Comparison of ENCODE assay signal across 8 cellular contexts in the genomic region with DNA sequence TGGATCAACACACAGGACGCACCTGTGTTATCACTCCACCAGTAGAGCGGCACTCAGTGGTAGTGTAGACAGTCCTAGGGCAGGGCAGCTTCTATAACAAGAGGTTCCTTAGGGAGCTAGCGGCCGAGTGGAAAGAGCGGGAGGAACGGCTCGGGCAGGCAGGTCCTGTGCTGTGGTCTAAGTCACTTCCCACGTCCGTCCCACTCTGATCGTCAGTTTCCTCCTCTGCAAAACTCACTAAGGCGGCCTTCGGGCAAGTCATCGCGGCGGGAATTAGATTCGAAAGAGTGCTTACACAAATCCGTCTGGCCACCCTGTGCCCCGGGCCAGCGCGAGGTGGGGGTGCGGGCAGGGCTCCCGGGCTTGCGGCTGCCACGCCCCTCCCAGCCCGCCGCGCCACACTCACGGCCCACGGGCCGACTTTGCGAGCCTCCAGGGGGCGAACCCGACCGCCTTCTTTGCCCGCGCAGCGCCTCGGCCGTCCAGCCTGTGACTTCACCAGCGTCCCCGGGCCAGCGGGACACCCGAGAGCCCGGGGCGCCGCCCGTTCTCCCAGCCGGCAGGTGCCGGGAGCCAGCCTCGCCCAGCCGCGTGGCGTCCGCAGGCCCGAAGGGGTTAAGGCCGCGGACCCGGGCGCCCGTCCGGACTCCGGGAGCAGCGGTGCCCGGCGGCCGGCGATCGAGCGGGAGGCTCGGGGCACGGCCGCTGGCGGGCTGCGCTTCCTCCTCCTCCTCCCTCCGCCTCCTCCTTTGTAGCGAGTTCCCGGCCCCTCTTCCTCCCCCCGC. TPM values are rescaled to one million over a fixed set of nuclear protein-coding genes. Genes with fewer than 3 reads are reported as not detected.
DNase-seq lines count a peak whose midpoint lies in the region; FAIRE-seq and TF ChIP-seq lines count a peak whose summit lies in the region.

No MANE protein-coding gene starts in this region.

- FAIRE-seq in RCC 7860 (lab: Jason Lieb, UNC) = no peak

- H3K4me3 ChIP-seq in GM23248 = peak overlapping the region; percentile 83
- H3K4me3 ChIP-seq in astrocyte of the spinal cord (ENCODE audit: low read depth, low read length) = peak overlapping the region; percentile 55

- H3K27ac ChIP-seq in GM23248 = no peak overlapping the region

- WGBS in GM23248 (ENCODE audit: low coverage in 1 of 2, low lambda C conversion rate in 2 of 2, missing lambda C conversion rate in 2 of 2), 2 experiments = 1 to 4% methylated on average over 43 to 48 of the region's 78 CpGs

- DNase-seq in ACHN (peak; percentile 51), GM23248 (peak; percentile 88), RCC 7860 (ENCODE audit: low spot score) (peak; percentile 22), astrocyte of the spinal cord (ENCODE audit: low read depth, low spot score) (peak; percentile 73), hepatic stellate cell (ENCODE audit: low spot score) (peak; percentile 68), pons (ENCODE audit: low spot score) (peak; percentile 74), OCI-M1 (lab: John Stamatoyannopoulos, UW) (no peak), SK-N-DZ (ENCODE audit: low spot score) (no peak)

- no peaks in the 10 kb centered on the region for H3K27me3 ChIP-seq in GM23248 (replicated peaks; ENCODE audit: insufficient read depth)

- peak overlapping the region; percentile 64 for H3K9ac ChIP-seq in GM23248

- H3K4me1 ChIP-seq in GM23248 (ENCODE audit: insufficient read depth) = peaks cover 8% of the 10 kb centered on the region; the same call in 1 of the 2 replicates

- peaks cover 7% of the 10 kb centered on the region for H3K79me2 ChIP-seq in GM23248 (ENCODE audit: insufficient read depth)

- H3K36me3 ChIP-seq in GM23248 (ENCODE audit: low read depth) = no peaks in the 10 kb centered on the region

- H4K20me1 ChIP-seq in GM23248 (ENCODE audit: insufficient read depth) = no peaks in the 10 kb centered on the region

- 0 out of 2 replicates have a peak, but pooled peaks cover 7% of the 10 kb centered on the region for H3F3A ChIP-seq in GM23248 (ENCODE audit: insufficient read depth)

- peak overlapping the region; percentile 92 for H3K4me2 ChIP-seq in GM23248 (ENCODE audit: unreplicated experiment)

- no peaks in the 10 kb centered on the region for H3K9me2 ChIP-seq in GM23248 (ENCODE audit: insufficient read depth)

- H2AFZ ChIP-seq in GM23248 = peak overlapping the region; percentile 90

- no peaks in the 10 kb centered on the region for H3K9me3 ChIP-seq in GM23248 (ENCODE audit: low read depth)

- peak; percentile 48 for TF ChIP-seq CTCF in astrocyte of the spinal cord (IDR thresholded peaks at IDR 0.05; ENCODE audit: low read depth, low read length)

- in situ Hi-C loops in ACHN (cut with HindIII; ENCODE audit: low pct_ligation_motif_present, low pct_unique_long_range_greater_than_20kb, low sequenced_read_pairs) = no loop called here
- in situ Hi-C loops in GM23248 (cut with MboI) = no loop called here
- in situ Hi-C loops in astrocyte of the spinal cord (cut with HindIII; ENCODE audit: low sequenced_read_pairs) = no loop called here

RNA-seq across cellular contexts. Expression of a gene that starts 0.4 kb away (rescaled TPM):
- total RNA-seq in GM23248 (2014; rRNA removed; shearing (Covaris generic)) = 7.6 and 7.7 TPM in 2 replicates
- polyA plus RNA-seq in GM23248 (2016; fragmentation: Nextera tagmentation; extraction: Ambion mirVana) = 2.7 and 3.7 TPM in 2 replicates
- not detected in 2 replicates for polyA plus RNA-seq in SK-N-DZ (2014; cell fraction: cytosol; rRNA removed)
- polyA plus RNA-seq in SK-N-DZ (2014; cell fraction: nucleus; rRNA removed) = not detected in 2 replicates

Comparison
In these comparisons a context has a peak if more than half of its experiments do, and no peak if none do; other contexts are left out.
1. DNase-seq: peak in ACHN (single experiment), GM23248 (single experiment), RCC 7860 (single experiment), astrocyte of the spinal cord (single experiment), hepatic stellate cell (single experiment) and pons (single experiment); none in OCI-M1 (single experiment) and SK-N-DZ (single experiment).